ENCODE assay signal across 1 cellular context in genomic region chr11:106177311-106177710, GRCh38.
TF ChIP-seq lines count a peak whose summit lies in the region.

No MANE protein-coding gene starts in this region.

TF ChIP-seq in H1, 55 proteins besides CTCF, POLR2A, EP300 and RAD21:
- TF ChIP-seq NANOG (IDR thresholded peaks at IDR 0.05; ENCODE audit: insufficient read depth, low read depth, low read length, poor library complexity, severe bottlenecking): no peak
- TF ChIP-seq EGR1 (IDR thresholded peaks at IDR 0.05; ENCODE audit: borderline replicate concordance, low read depth, low read length): no peak
- no peak for TF ChIP-seq SP4 (IDR thresholded peaks at IDR 0.05; ENCODE audit: low read length)
- TF ChIP-seq CBX5 (IDR thresholded peaks at IDR 0.05; ENCODE audit: low read depth, low read length): no peak
- no peak for TF ChIP-seq SAP30 (IDR thresholded peaks at IDR 0.05; ENCODE audit: insufficient read depth, insufficient replicate concordance, low read length)
- no peak for TF ChIP-seq YY1 (IDR thresholded peaks at IDR 0.05; ENCODE audit: low read depth, low read length)
- no peak for TF ChIP-seq SIN3A (conservative IDR thresholded peaks at IDR 0.05 in 1 of 2, IDR thresholded peaks at IDR 0.05 in 1 of 2; ENCODE audit: low read depth in 1 of 2, low read length in 2 of 2)
- TF ChIP-seq POLR2AphosphoS5 (IDR thresholded peaks at IDR 0.05; ENCODE audit: low read depth, low read length): no peak
- no peak for TF ChIP-seq CHD7 (IDR thresholded peaks at IDR 0.05; ENCODE audit: insufficient replicate concordance, low read length)
